In the genomic region with DNA sequence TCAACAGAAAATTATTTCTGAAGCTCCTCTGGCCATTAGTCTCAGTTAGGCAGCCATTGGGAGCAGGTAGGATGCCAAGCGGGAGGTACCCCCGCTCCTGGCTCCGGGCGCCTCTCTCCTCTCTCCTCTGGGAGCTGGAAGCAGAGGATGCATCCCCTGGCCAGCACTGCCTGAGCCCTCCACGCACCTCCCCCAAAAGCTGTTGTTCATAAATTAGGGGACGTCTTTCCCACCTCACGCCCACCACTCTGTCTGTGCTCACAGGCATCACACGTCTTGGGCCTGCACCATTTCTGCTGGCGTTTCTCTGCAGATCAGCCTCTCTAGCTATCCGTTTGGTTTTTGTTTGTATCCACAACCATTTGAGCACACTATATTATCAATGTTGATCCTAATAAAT, we compare ENCODE assay signal across 27 cellular contexts.
"Had no signal": no experiment of that assay in that cellular context is flagged by ENCODE, and none has a peak within 500 bp of the region (broad histone marks: within the 10 kb centered on the region; RNA-seq: fewer than 3 reads in every experiment).

No MANE protein-coding gene starts in this region.

- H3K27me3 Mint-ChIP-seq: activated CD8-positive, alpha-beta memory T cell treated with anti-CD3 and anti-CD28 coated beads, Interleukin-2, amount 10 ng/mL, durations not matched to agents 7 days and 5 days; activated naive CD8-positive, alpha-beta T cell treated with anti-CD3 and anti-CD28 coated beads, Interleukin-2, amount 50 U/mL, for 24 hours; brain had no signal

- H3K9me3 ChIP-seq: ascending aorta, Peyer's patch, SJCRH30 had no signal

- H3K4me1 ChIP-seq: ascending aorta, Peyer's patch, SJCRH30 had no signal

- H3K27ac Mint-ChIP-seq: activated CD8-positive, alpha-beta memory T cell treated with anti-CD3 and anti-CD28 coated beads, Interleukin-2, amount 10 ng/mL, durations not matched to agents 7 days and 5 days; activated CD8-positive, alpha-beta T cell treated with anti-CD3 and anti-CD28 coated beads, Interleukin-2, amount 10 ng/mL, durations not matched to agents 7 days and 5 days; activated naive CD4-positive, alpha-beta T cell treated with anti-CD3 and anti-CD28 coated beads, Interleukin-2, amount 50 U/mL, for 72 hours; activated naive CD8-positive, alpha-beta T cell treated with anti-CD3 and anti-CD28 coated beads, Interleukin-2, amount 50 U/mL, for 24 hours; T-helper 1 cell treated with Interleukin-12 subunit alpha and Interleukin-12 subunit beta and Interleukin-4 antibody, amounts not matched to agents 30 μg/mL and 1 μg/mL, for 36 hours; WTC11 had no signal

- H3K36me3 ChIP-seq: Peyer's patch, SJCRH30 had no signal

- H3K9me3 Mint-ChIP-seq: activated naive CD4-positive, alpha-beta T cell treated with anti-CD3 and anti-CD28 coated beads, Interleukin-2, amount 50 U/mL, for 72 hours; activated T-cell treated with anti-CD3 and anti-CD28 coated beads, Interleukin-2, amount 50 U/mL, for 4 hours; T-helper 1 cell treated with Interleukin-12 subunit alpha and Interleukin-12 subunit beta and Interleukin-4 antibody, amounts not matched to agents 30 μg/mL and 1 μg/mL, for 36 hours had no signal

- H3K36me3 Mint-ChIP-seq: activated CD8-positive, alpha-beta memory T cell treated with anti-CD3 and anti-CD28 coated beads, Interleukin-2, amount 10 ng/mL, durations not matched to agents 7 days and 5 days; activated naive CD4-positive, alpha-beta T cell treated with anti-CD3 and anti-CD28 coated beads, Interleukin-2, amount 50 U/mL, for 72 hours had no signal

- DNase-seq: activated CD4-positive, alpha-beta T cell treated with anti-CD3 and anti-CD28 coated beads for 48 hours; activated CD4-positive, alpha-beta T cell treated with anti-CD3 and anti-CD28 coated beads, Interleukin-2, amount 50 U/mL, for 4 hours; activated CD4-positive, CD25-positive, alpha-beta regulatory T cell treated with anti-CD3 and anti-CD28 coated beads, Interleukin-2, amount 50 U/mL, for 72 hours; activated CD8-positive, alpha-beta memory T cell treated with anti-CD3 and anti-CD28 coated beads, Interleukin-2, amount 10 ng/mL, durations not matched to agents 7 days and 5 days; activated CD8-positive, alpha-beta T cell treated with anti-CD3 and anti-CD28 coated beads, Interleukin-2, amount 10 ng/mL, durations not matched to agents 7 days and 5 days; activated effector memory CD4-positive, alpha-beta T cell treated with anti-CD3 and anti-CD28 coated beads, Interleukin-2, amount 50 U/mL, for 16 hours; activated naive CD4-positive, alpha-beta T cell treated with Interleukin-2 at 50 U/mL for 16 hours; activated naive CD8-positive, alpha-beta T cell treated with anti-CD3 and anti-CD28 coated beads, Interleukin-2, amount 50 U/mL, for 24 hours; activated T-cell treated with anti-CD3 and anti-CD28 coated beads, Interleukin-2, amount 50 U/mL, for 4 hours; amniotic stem cell; NCI-H1092 treated with DMSO at 0.1 percent for 48 hours; NCI-H1417 treated with DMSO at 0.1 percent for 48 hours; NCI-H1694; NCI-H2029 treated with DMSO at 0.1 percent for 48 hours; NCI-H510A treated with DMSO at 0.1 percent for 48 hours; NCI-H69; NK-92 treated with Interleukin-12 subunit alpha and Interleukin-12 subunit beta, amount 100 ng/mL, for 24 hours; Peyer's patch; Right ventricle myocardium superior; SJCRH30 had no signal

- H3K27ac ChIP-seq: ascending aorta, KMS-11, Peyer's patch, RWPE1, SJCRH30 had no signal

- H3K9ac ChIP-seq: KMS-11 had no signal

- H3K4me3 Mint-ChIP-seq: activated CD8-positive, alpha-beta memory T cell treated with anti-CD3 and anti-CD28 coated beads, Interleukin-2, amount 10 ng/mL, durations not matched to agents 7 days and 5 days; activated CD8-positive, alpha-beta T cell treated with anti-CD3 and anti-CD28 coated beads, Interleukin-2, amount 10 ng/mL, durations not matched to agents 7 days and 5 days; activated naive CD8-positive, alpha-beta T cell treated with anti-CD3 and anti-CD28 coated beads, Interleukin-2, amount 50 U/mL, for 24 hours; activated T-cell treated with anti-CD3 and anti-CD28 coated beads, Interleukin-2, amount 50 U/mL, for 4 hours; brain; T-helper 1 cell treated with Interleukin-12 subunit alpha and Interleukin-12 subunit beta and Interleukin-4 antibody, amounts not matched to agents 30 μg/mL and 1 μg/mL, for 36 hours; WTC11 had no signal

- H3K4me1 Mint-ChIP-seq: activated CD8-positive, alpha-beta memory T cell treated with anti-CD3 and anti-CD28 coated beads, Interleukin-2, amount 10 ng/mL, durations not matched to agents 7 days and 5 days; activated naive CD8-positive, alpha-beta T cell treated with anti-CD3 and anti-CD28 coated beads, Interleukin-2, amount 50 U/mL, for 24 hours had no signal

- H3K4me3 ChIP-seq: ascending aorta, Peyer's patch, SJCRH30 had no signal

- H3K27me3 ChIP-seq: ascending aorta, Peyer's patch, SJCRH30 had no signal
